ENCODE assay signal across 8 cellular contexts in the genomic region with DNA sequence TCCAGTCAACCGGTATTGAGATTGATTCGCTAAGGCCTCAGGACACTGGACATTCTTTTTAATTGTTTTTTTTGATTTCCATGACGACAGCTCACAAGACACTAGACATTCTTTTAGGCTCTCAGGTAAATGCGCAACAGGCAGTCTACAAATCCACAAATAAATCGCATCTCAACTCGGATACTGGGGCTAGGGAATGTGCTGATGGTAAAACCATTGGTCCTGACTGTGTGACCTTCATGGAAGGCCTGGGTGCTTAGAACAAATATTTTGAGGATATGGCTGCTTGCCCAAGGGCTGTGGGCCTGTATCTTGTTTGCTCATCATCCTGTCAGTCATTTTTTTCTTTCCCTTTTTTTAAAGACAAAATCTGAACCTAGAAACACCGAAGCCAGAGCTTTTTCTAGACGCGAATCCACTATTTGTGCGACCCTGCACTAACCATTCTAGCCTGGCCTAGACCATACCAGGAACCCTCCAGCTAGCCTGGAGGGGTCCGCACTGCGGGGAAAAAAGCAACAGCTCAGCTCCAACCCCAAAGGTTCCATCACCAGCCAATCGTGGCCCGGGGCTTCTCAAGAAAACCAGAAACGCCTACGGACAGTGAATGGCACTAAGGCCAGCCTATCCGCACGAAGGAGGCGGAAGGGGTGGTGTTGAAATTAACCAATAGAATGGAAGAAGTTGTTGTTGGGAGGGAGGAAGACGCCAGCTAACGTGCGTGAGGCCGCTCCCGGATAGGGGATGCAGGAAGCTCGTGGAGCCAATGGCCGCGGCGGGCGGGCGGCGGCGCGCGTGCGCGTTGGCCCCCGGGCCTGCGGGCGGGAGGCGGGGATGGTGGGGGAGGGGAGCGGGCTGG. TPM values are rescaled to one million over a fixed set of nuclear protein-coding genes. Genes with fewer than 3 reads are reported as not detected.
DNase-seq lines count a peak whose midpoint lies in the region; ATAC-seq, FAIRE-seq and TF ChIP-seq lines count a peak whose summit lies in the region.

No MANE protein-coding gene starts in this region.

- no peaks in the 10 kb centered on the region for H3K9me3 ChIP-seq in right atrium auricular region
- no peaks in the 10 kb centered on the region for H3K9me3 ChIP-seq in psoas muscle

- TF ChIP-seq CTCF in right atrium auricular region (IDR thresholded peaks at IDR 0.05) (no peak), psoas muscle (IDR thresholded peaks at IDR 0.05) (no peak)

- DNase-seq in NCI-H187 (lab: John Stamatoyannopoulos, UW) (peak; percentile 99 to 100), T-helper 2 cell (peak; percentile 95 to 100 (median 97)), anterior cingulate cortex (lab: John Stamatoyannopoulos, UW) (peak; percentile 92 to 100 (median 99)), right atrium auricular region (ENCODE audit: low spot score) (peak; percentile 100), psoas muscle (peak; percentile 99), urothelium cell line (ENCODE audit: low spot score) (peak; percentile 99)

- intact Hi-C loops in psoas muscle (cut with DNase I), result loop anchor here (1.0 to 5.0 kb wide), 4 partner anchors 49 to 73 kb away; no protein-coding TSS in a partner anchor

- peaks cover 0 to 38% of the 10 kb centered on the region in 2 donors for H3K4me1 ChIP-seq in right atrium auricular region
- H3K4me1 ChIP-seq in psoas muscle, result peaks cover 33% of the 10 kb centered on the region

- no peaks in the 10 kb centered on the region for H3K27me3 ChIP-seq in right atrium auricular region
- H3K27me3 ChIP-seq in psoas muscle (ENCODE audit: insufficient read depth in 3 of 3, low read length in 2 of 3), result no peaks in the 10 kb centered on the region

- H3K4me3 ChIP-seq in right atrium auricular region, result peak overlapping the region; percentile 84 to 100
- peak overlapping the region; percentile 83 for H3K4me3 ChIP-seq in psoas muscle

- peaks cover 21% of the 10 kb centered on the region for H3K36me3 ChIP-seq in right atrium auricular region
- H3K36me3 ChIP-seq in psoas muscle (ENCODE audit: insufficient read depth in 1 of 2, low read depth in 1 of 2), result peaks cover 0 to 27% of the 10 kb centered on the region in 2 donors

- 4 to 7% (median 6%) methylated on average over 39 to 41 of the region's 41 CpGs for WGBS in psoas muscle, 3 donors

- ATAC-seq in GM18502 (IDR thresholded peaks at IDR 0.05; ENCODE audit: poor library complexity, unreplicated experiment), result peak; percentile 94
- peak; percentile 92 for ATAC-seq in HG02943 (IDR thresholded peaks at IDR 0.05; ENCODE audit: low read depth, unreplicated experiment)
- ATAC-seq in psoas muscle, result peak; percentile 90 to 97 (median 96)

- no peak for FAIRE-seq in urothelium cell line (lab: Jason Lieb, UNC)

- peak overlapping the region; percentile 91 to 100 for H3K27ac ChIP-seq in right atrium auricular region
- peak overlapping the region; percentile 90 for H3K27ac ChIP-seq in psoas muscle

RNA-seq across cellular contexts. Expression of gene CHD2, which starts 18.1 kb away (rescaled TPM):
- 10 to 100 TPM; 31.1 to 37.9 TPM for total RNA-seq in right atrium auricular region
- total RNA-seq in psoas muscle, result 10 to 100 TPM; 40.9 to 53.0 (median 49.4) TPM
- 10 to 100 TPM; 11.1 to 37.5 (median 12.9) TPM for polyA plus RNA-seq in psoas muscle

Comparison
In these comparisons a context has a peak if more than half of its experiments do, and no peak if none do; other contexts are left out.
1. Peak in every context shown above with its lines: DNase-seq, ATAC-seq, H3K4me3 ChIP-seq and H3K27ac ChIP-seq.